In genomic region chr16:50371036-50371716, GRCh38 we compare ENCODE assay signal across 1 cellular context.
A peak's percentile ranks its signal among the peaks of the same experiment; 100 is the strongest.
TF ChIP-seq lines count a peak whose summit lies in the region.

No MANE protein-coding gene starts in this region.

TF ChIP-seq in HepG2, 621 proteins besides CTCF, POLR2A, EP300 and RAD21 (continued from another document and continues in another):
- TF ChIP-seq ZNF784 (CRISPR knock-in tag; IDR thresholded peaks at IDR 0.05; ENCODE audit: borderline replicate concordance) (no peak), SAP130 (CRISPR knock-in tag; IDR thresholded peaks at IDR 0.05; ENCODE audit: low read depth) (0 out of 2 replicates have a peak, but pooled peaks have one; percentile 34), SNAI1 (CRISPR knock-in tag; IDR thresholded peaks at IDR 0.05; ENCODE audit: borderline replicate concordance) (no peak), THYN1 (CRISPR knock-in tag; IDR thresholded peaks at IDR 0.05; ENCODE audit: borderline replicate concordance, low read depth) (no peak), DNMT1 (CRISPR knock-in tag; IDR thresholded peaks at IDR 0.05) (no peak), MZF1 (CRISPR knock-in tag; IDR thresholded peaks at IDR 0.05; ENCODE audit: borderline replicate concordance) (no peak), KDM5B (CRISPR knock-in tag; IDR thresholded peaks at IDR 0.05; ENCODE audit: borderline replicate concordance) (no peak), ZNF550 (CRISPR knock-in tag; IDR thresholded peaks at IDR 0.05; ENCODE audit: borderline replicate concordance) (no peak), EED (CRISPR knock-in tag; IDR thresholded peaks at IDR 0.05) (no peak), ZNF558 (CRISPR knock-in tag; IDR thresholded peaks at IDR 0.05; ENCODE audit: borderline replicate concordance) (no peak), ZNF567 (CRISPR knock-in tag; IDR thresholded peaks at IDR 0.05; ENCODE audit: borderline replicate concordance) (no peak), ZNF318 (CRISPR knock-in tag; IDR thresholded peaks at IDR 0.05) (no peak), FOXP1 (IDR thresholded peaks at IDR 0.05) (no peak), FOXP1 (CRISPR knock-in tag; IDR thresholded peaks at IDR 0.05) (no peak), TRAFD1 (CRISPR knock-in tag; IDR thresholded peaks at IDR 0.05; ENCODE audit: borderline replicate concordance) (no peak), ZNF24 (IDR thresholded peaks at IDR 0.05) (no peak), SMAD1 (CRISPR knock-in tag; IDR thresholded peaks at IDR 0.05; ENCODE audit: borderline replicate concordance, low read depth) (no peak), MLX (CRISPR knock-in tag; IDR thresholded peaks at IDR 0.05) (no peak), AGO1 (IDR thresholded peaks at IDR 0.05; ENCODE audit: low read depth, low read length, poor library complexity, severe bottlenecking) (no peak), MYC (CRISPR knock-in tag; IDR thresholded peaks at IDR 0.05; ENCODE audit: borderline replicate concordance) (peak; percentile 32; the same call in 1 of the 2 replicates), RORA (CRISPR knock-in tag; IDR thresholded peaks at IDR 0.05) (no peak), E2F2 (CRISPR knock-in tag; IDR thresholded peaks at IDR 0.05; ENCODE audit: borderline replicate concordance) (no peak), NR3C1 (CRISPR knock-in tag; IDR thresholded peaks at IDR 0.05) (no peak), ZNF431 (CRISPR knock-in tag; IDR thresholded peaks at IDR 0.05; ENCODE audit: borderline replicate concordance, low read depth) (no peak), ZFYVE20 (CRISPR knock-in tag; IDR thresholded peaks at IDR 0.05; ENCODE audit: borderline replicate concordance, low read depth) (no peak), ATF6 (CRISPR knock-in tag; conservative IDR thresholded peaks at IDR 0.05) (no peak), GABPA (IDR thresholded peaks at IDR 0.05; ENCODE audit: low read depth, low read length) (no peak), GABPA (CRISPR knock-in tag; IDR thresholded peaks at IDR 0.05; ENCODE audit: low read depth) (no peak), IKZF1 (IDR thresholded peaks at IDR 0.05) (no peak), CREBL2 (CRISPR knock-in tag; IDR thresholded peaks at IDR 0.05; ENCODE audit: borderline replicate concordance) (no peak), FOSL2 (CRISPR knock-in tag; IDR thresholded peaks at IDR 0.05) (peak; percentile 55), ZNF280D (CRISPR knock-in tag; IDR thresholded peaks at IDR 0.05) (peak; percentile 53; the same call in 1 of the 2 replicates), TAF15 (IDR thresholded peaks at IDR 0.05; ENCODE audit: low read depth, low read length, poor library complexity, severe bottlenecking) (no peak), ATF5 (CRISPR knock-in tag; IDR thresholded peaks at IDR 0.05; ENCODE audit: low read depth) (no peak), ZFP37 (CRISPR knock-in tag; IDR thresholded peaks at IDR 0.05; ENCODE audit: borderline replicate concordance) (no peak), ZZZ3 (CRISPR knock-in tag; IDR thresholded peaks at IDR 0.05; ENCODE audit: borderline replicate concordance) (no peak), XRCC5 (optimal IDR thresholded peaks at IDR 0.05; ENCODE audit: low read length) (peak; percentile 17), E2F1 (CRISPR knock-in tag; IDR thresholded peaks at IDR 0.05) (no peak), GLMP (CRISPR knock-in tag; IDR thresholded peaks at IDR 0.05; ENCODE audit: borderline replicate concordance) (no peak)
